Comparison of ENCODE assay signal across 28 cellular contexts in genomic region chr4:156756118-156756517, GRCh38.
DNase-seq lines count a peak whose midpoint lies in the region; ATAC-seq, FAIRE-seq and TF ChIP-seq lines count a peak whose summit lies in the region.
"Had no signal": no experiment of that assay in that cellular context is flagged by ENCODE, and none has a peak within 500 bp of the region (broad histone marks: within the 10 kb centered on the region; RNA-seq: fewer than 3 reads in every experiment).

No MANE protein-coding gene starts in this region.

- BruUV-seq in K562 (replicated peaks; lab: Mats Ljungman, UMichigan) = no TSS peak

- no peaks in the 10 kb centered on the region for H3K9me1 ChIP-seq in K562 (ENCODE audit: control insufficient read depth, insufficient read depth, low read length)

- TF ChIP-seq CTCF in A549 (IDR thresholded peaks at IDR 0.05) = no peak
- no peak for TF ChIP-seq CTCF in HFFc6 (IDR thresholded peaks at IDR 0.05)
- no peak for TF ChIP-seq CTCF in K562 (IDR thresholded peaks at IDR 0.05 in 2 of 3, conservative IDR thresholded peaks at IDR 0.05 in 1 of 3; ENCODE audit: insufficient read depth in 2 of 3, low read depth in 1 of 3, low read length in 3 of 3)

- no peak overlapping the region for H3K9ac ChIP-seq in K562 (ENCODE audit: insufficient read depth in 1 of 2, low read depth in 2 of 2, low read length in 2 of 2)
- H3K9ac ChIP-seq: BLaER1 treated with 17β-estradiol and CSF1 and Interleukin-3, amounts not matched to agents 10 nM and 100 nM; KMS-11 had no signal

- H3K9me3 ChIP-seq in A549 = no peaks in the 10 kb centered on the region
- H3K9me3 ChIP-seq in K562 (replicated peaks; ENCODE audit: control insufficient read depth, insufficient read depth, low read depth, low read length) = no peaks in the 10 kb centered on the region
- no peaks in the 10 kb centered on the region for H3K9me3 ChIP-seq in right cardiac atrium (ENCODE audit: control insufficient read depth, low read length)
- H3K9me3 ChIP-seq: BLaER1 treated with 17β-estradiol and CSF1 and Interleukin-3, amounts not matched to agents 10 nM and 100 nM; HAP-1 had no signal

- TF ChIP-seq EP300 in A549 (IDR thresholded peaks at IDR 0.05) (no peak), K562 (IDR thresholded peaks at IDR 0.05; ENCODE audit: low read length) (no peak)

- H2AFZ ChIP-seq in K562 (ENCODE audit: low read depth, low read length) = no peak overlapping the region

- no peaks in the 10 kb centered on the region for H3K79me2 ChIP-seq in K562 (ENCODE audit: control insufficient read depth, insufficient read depth, low read length)

- H3K36me3 ChIP-seq in K562 (ENCODE audit: control insufficient read depth, insufficient read depth, low read length) = no peaks in the 10 kb centered on the region
- H3K36me3 ChIP-seq: BLaER1 treated with 17β-estradiol and CSF1 and Interleukin-3, amounts not matched to agents 10 nM and 100 nM had no signal

- no peak overlapping the region for H3K4me2 ChIP-seq in A549
- H3K4me2 ChIP-seq in K562 (ENCODE audit: insufficient read depth, low read length) = no peak overlapping the region
- H3K4me2 ChIP-seq: BLaER1 treated with 17β-estradiol and CSF1 and Interleukin-3, amounts not matched to agents 10 nM and 100 nM; KMS-11 had no signal

- H3K27ac ChIP-seq in A549 = no peak overlapping the region
- no peak overlapping the region for H3K27ac ChIP-seq in K562 (ENCODE audit: extremely low read depth, low read depth, low read length)
- no peak overlapping the region for H3K27ac ChIP-seq in right cardiac atrium (ENCODE audit: low read length)
- H3K27ac ChIP-seq: BLaER1 treated with 17β-estradiol and CSF1 and Interleukin-3, amounts not matched to agents 10 nM and 100 nM; HL-60; KMS-11 had no signal

- FAIRE-seq in A549 (lab: Jason Lieb, UNC) (no peak), K562 (lab: Jason Lieb, UNC) (no peak)
- FAIRE-seq: GM12878 had no signal

- intact Hi-C loops in K562 (cut with micrococcal nuclease) (no loop called here), right cardiac atrium (cut with DNase I) (no loop called here)

- peaks cover 21% of the 10 kb centered on the region for H3K9me3 Mint-ChIP-seq in HFFc6

- peak overlapping the region; percentile 65 for H3K27ac Mint-ChIP-seq in HFFc6
- H3K27ac Mint-ChIP-seq: CD4-positive, alpha-beta T cell had no signal

- no peak overlapping the region for H3K4me3 ChIP-seq in A549
- H3K4me3 ChIP-seq in K562 = no peak overlapping the region
- H3K4me3 ChIP-seq in right cardiac atrium (ENCODE audit: low read length) = no peak overlapping the region
- H3K4me3 ChIP-seq: BLaER1 treated with 17β-estradiol and CSF1 and Interleukin-3, amounts not matched to agents 10 nM and 100 nM; GM12878; HAP-1 had no signal

- peaks cover 48% of the 10 kb centered on the region for H3K36me3 Mint-ChIP-seq in HFFc6 (ENCODE audit: low read depth)

- TF ChIP-seq POLR2A in A549 (IDR thresholded peaks at IDR 0.05; ENCODE audit: low read length) (no peak), K562 (conservative IDR thresholded peaks at IDR 0.05) (no peak)

- POLR2A ChIA-PET in A549 (lab: Yijun Ruan, JAX) = no interaction called here
- POLR2A ChIA-PET in K562 (lab: Yijun Ruan, JAX) = no interaction called here

- peaks cover 54% of the 10 kb centered on the region for H3K4me1 Mint-ChIP-seq in HFFc6 (ENCODE audit: low read depth)

- in situ Hi-C loops in K562 (cut with MboI) = no loop called here
- in situ Hi-C loops in KBM-7 (cut with MboI; ENCODE audit: low pct_unique_long_range_greater_than_20kb, low sequenced_read_pairs) = no loop called here

- H3K27me3 Mint-ChIP-seq in HFFc6 (ENCODE audit: insufficient read depth) = no peaks in the 10 kb centered on the region
- H3K27me3 Mint-ChIP-seq: CD4-positive, alpha-beta T cell had no signal

- H3K4me1 ChIP-seq in A549 = no peaks in the 10 kb centered on the region
- H3K4me1 ChIP-seq in K562 (replicated peaks in 1 of 2; ENCODE audit: control insufficient read depth in 2 of 2, insufficient read depth in 2 of 2, low read length in 2 of 2) = no peaks in the 10 kb centered on the region
- no peaks in the 10 kb centered on the region for H3K4me1 ChIP-seq in right cardiac atrium (ENCODE audit: control insufficient read depth, insufficient read depth, low read length)
- H3K4me1 ChIP-seq: HAP-1 had no signal

- H3K27me3 ChIP-seq in K562 (ENCODE audit: control insufficient read depth in 2 of 2, insufficient read depth in 2 of 2, low read length in 2 of 2) (no peaks in the 10 kb centered on the region), right cardiac atrium (ENCODE audit: control insufficient read depth, insufficient read depth) (no peaks in the 10 kb centered on the region)
- H3K27me3 ChIP-seq: BLaER1 treated with 17β-estradiol and CSF1 and Interleukin-3, amounts not matched to agents 10 nM and 100 nM had no signal

- H4K20me1 ChIP-seq in K562 (replicated peaks; ENCODE audit: control insufficient read depth, insufficient read depth, low read length) = no peaks in the 10 kb centered on the region
- H4K20me1 ChIP-seq: BLaER1 treated with 17β-estradiol and CSF1 and Interleukin-3, amounts not matched to agents 10 nM and 100 nM had no signal

- no peak overlapping the region for H3K4me3 Mint-ChIP-seq in HFFc6
- H3K4me3 Mint-ChIP-seq: CD4-positive, alpha-beta T cell had no signal

- CTCF ChIA-PET in A549 (lab: Yijun Ruan, JAX) (no interaction called here), K562 (lab: Yijun Ruan, JAX; ENCODE audit: low intra/inter-chr PET ratio) (no interaction called here)

- ATAC-seq in A549 (no peak), K562 (no peak), right cardiac atrium (no peak), HG02840 (IDR thresholded peaks at IDR 0.05; ENCODE audit: low FRiP score, unreplicated experiment) (no peak)
- ATAC-seq: GM12878, Panc1 had no signal

- no peak for TF ChIP-seq RAD21 in A549 (conservative IDR thresholded peaks at IDR 0.05 in 1 of 2, IDR thresholded peaks at IDR 0.05 in 1 of 2)
- TF ChIP-seq RAD21 in K562 (CRISPR knock-in tag; conservative IDR thresholded peaks at IDR 0.05 in 1 of 2, IDR thresholded peaks at IDR 0.05 in 1 of 2) = no peak

- no peak for DNase-seq in A549 (ENCODE audit: low read depth in 1 of 2, low spot score in 1 of 2)
- DNase-seq in HFFc6 = no peak
- DNase-seq in K562 (ENCODE audit: extremely low read depth in 1 of 4, low spot score in 3 of 4) = no peak
- DNase-seq in fibroblast of peridontal ligament (ENCODE audit: extremely low read depth) = peak; percentile 79
- DNase-seq in right cardiac atrium = no peak
- DNase-seq in effector CD4-positive, alpha-beta T cell = no peak
- DNase-seq in KBM-7 = no peak
- DNase-seq: 8988T; AML-193; CD4-positive, alpha-beta T cell; DMS53; EL; GDM1; GOT3; NCI-H1048; NCI-H1417; NCI-H1694 treated with DMSO at 0.1 percent for 48 hours; NCI-H2081; NCI-H2227 treated with DMSO at 0.1 percent for 48 hours; NCI-H526 treated with DMSO at 0.1 percent for 48 hours; SHP77 treated with DMSO at 0.1 percent for 48 hours had no signal

TF ChIP-seq in A549, 52 proteins besides CTCF, POLR2A, EP300 and RAD21:
- TF ChIP-seq TP53 (CRISPR knock-in tag; IDR thresholded peaks at IDR 0.05) = no peak
- peak; percentile 67 for TF ChIP-seq NFE2L2 (conservative IDR thresholded peaks at IDR 0.05; ENCODE audit: low read length)
- TF ChIP-seq MAFK (IDR thresholded peaks at IDR 0.05; ENCODE audit: partially characterized antibody) = peak; percentile 72

TF ChIP-seq in K562, 482 proteins besides CTCF, POLR2A, EP300 and RAD21:
- TF ChIP-seq ZNF316 (IDR thresholded peaks at IDR 0.05) (peak; percentile 27; the same call in 1 of the 2 replicates), MAFF (IDR thresholded peaks at IDR 0.05; ENCODE audit: low read length) (peak; percentile 20; the same call in 1 of the 2 replicates), TRIM28 (IDR thresholded peaks at IDR 0.05) (no peak), HDAC6 (IDR thresholded peaks at IDR 0.05; ENCODE audit: low read depth, low read length) (no peak)

Comparison
In these comparisons a context has a peak if more than half of its experiments do, and no peak if none do; other contexts are left out.
1. Of the 35 proteins assayed by ChIP-seq in both K562 and A549: peak only in K562: none; only in A549: MAFK; in both: none; in neither: 34.